8 cellular contexts compared by ENCODE assay signal in genomic region chr1:76153856-76154212, GRCh38.
DNase-seq lines count a peak whose midpoint lies in the region; ATAC-seq and TF ChIP-seq lines count a peak whose summit lies in the region.

No MANE protein-coding gene starts in this region.

- ATAC-seq in GM18498 (IDR thresholded peaks at IDR 0.05; ENCODE audit: unreplicated experiment): peak; percentile 1
- peak; percentile 6 for ATAC-seq in WTC11
- no peak for ATAC-seq in naive thymus-derived CD8-positive, alpha-beta T cell

- H3K27me3 Mint-ChIP-seq in WTC11 (ENCODE audit: low read depth): no peaks in the 10 kb centered on the region
- peaks cover 0 to 4% (median 0%) of the 10 kb centered on the region in 5 donors for H3K27me3 Mint-ChIP-seq in naive thymus-derived CD8-positive, alpha-beta T cell

- H3K36me3 Mint-ChIP-seq in WTC11: no peaks in the 10 kb centered on the region
- no peaks in the 10 kb centered on the region for H3K36me3 Mint-ChIP-seq in naive thymus-derived CD8-positive, alpha-beta T cell

- H3K4me1 Mint-ChIP-seq in WTC11: peaks cover 17% of the 10 kb centered on the region
- peaks cover 4 to 13% (median 12%) of the 10 kb centered on the region in 4 donors for H3K4me1 Mint-ChIP-seq in naive thymus-derived CD8-positive, alpha-beta T cell

- DNase-seq in NCI-H187 treated with DMSO at 0.1 percent for 48 hours (lab: John Stamatoyannopoulos, UW) (peak; percentile 32), NCI-H187 (lab: John Stamatoyannopoulos, UW) (no peak), WTC11 (ENCODE audit: low spot score) (no peak), NCI-H1694 treated with DMSO at 0.1 percent for 48 hours (lab: John Stamatoyannopoulos, UW) (no peak), SKM-1 (lab: John Stamatoyannopoulos, UW; ENCODE audit: unreplicated experiment) (no peak), midbrain (lab: John Stamatoyannopoulos, UW) (no peak)
- DNase-seq in naive thymus-derived CD8-positive, alpha-beta T cell: no peak

- no peak overlapping the region for H3K4me3 Mint-ChIP-seq in WTC11
- peak overlapping the region in 6 of 10 donors; percentile 84 to 97 (median 92) for H3K4me3 Mint-ChIP-seq in naive thymus-derived CD8-positive, alpha-beta T cell

- no peak for TF ChIP-seq CTCF in WTC11 (IDR thresholded peaks at IDR 0.05)

- no peak overlapping the region for H3K27ac Mint-ChIP-seq in WTC11
- peak overlapping the region in 8 of 10 donors; percentile 46 to 94 (median 90) for H3K27ac Mint-ChIP-seq in naive thymus-derived CD8-positive, alpha-beta T cell

- peaks cover 4% of the 10 kb centered on the region; the same call in 1 of the 2 replicates for H3K9me3 Mint-ChIP-seq in WTC11
- H3K9me3 Mint-ChIP-seq in naive thymus-derived CD8-positive, alpha-beta T cell: no peaks in the 10 kb centered on the region

- CTCF ChIA-PET in WTC11 (lab: Charles Lee): interaction anchor here (0.5 to 2.5 kb wide), 34 partner anchors 12 to 969 kb away, joined by 3 to 20 read pairs (median 4); no protein-coding TSS in a partner anchor

- POLR2A ChIA-PET in WTC11 (lab: Charles Lee): no interaction called here
- POLR2A ChIA-PET in naive thymus-derived CD8-positive, alpha-beta T cell (lab: Charles Lee): no interaction called here

TF ChIP-seq in WTC11, 78 proteins besides CTCF, POLR2A, EP300 and RAD21:
- TF ChIP-seq FOXJ3 (CRISPR knock-in tag; IDR thresholded peaks at IDR 0.05; ENCODE audit: borderline replicate concordance) (no peak), STAT6 (CRISPR knock-in tag; conservative IDR thresholded peaks at IDR 0.05; ENCODE audit: low read depth) (no peak), NFYB (CRISPR knock-in tag; conservative IDR thresholded peaks at IDR 0.05; ENCODE audit: low read depth) (no peak), MLX (CRISPR knock-in tag; IDR thresholded peaks at IDR 0.05) (no peak), ELF4 (CRISPR knock-in tag; IDR thresholded peaks at IDR 0.05; ENCODE audit: low read depth) (no peak), ATF2 (CRISPR knock-in tag; IDR thresholded peaks at IDR 0.05; ENCODE audit: borderline replicate concordance, low read depth) (no peak), ARID4B (CRISPR knock-in tag; IDR thresholded peaks at IDR 0.05; ENCODE audit: borderline replicate concordance) (no peak)

Comparison
In these comparisons a context has a peak if more than half of its experiments do, and no peak if none do; other contexts are left out.
1. ATAC-seq: peak in GM18498 (single experiment) and WTC11 (single experiment); none in naive thymus-derived CD8-positive, alpha-beta T cell (0 of 2).